In the genomic region with DNA sequence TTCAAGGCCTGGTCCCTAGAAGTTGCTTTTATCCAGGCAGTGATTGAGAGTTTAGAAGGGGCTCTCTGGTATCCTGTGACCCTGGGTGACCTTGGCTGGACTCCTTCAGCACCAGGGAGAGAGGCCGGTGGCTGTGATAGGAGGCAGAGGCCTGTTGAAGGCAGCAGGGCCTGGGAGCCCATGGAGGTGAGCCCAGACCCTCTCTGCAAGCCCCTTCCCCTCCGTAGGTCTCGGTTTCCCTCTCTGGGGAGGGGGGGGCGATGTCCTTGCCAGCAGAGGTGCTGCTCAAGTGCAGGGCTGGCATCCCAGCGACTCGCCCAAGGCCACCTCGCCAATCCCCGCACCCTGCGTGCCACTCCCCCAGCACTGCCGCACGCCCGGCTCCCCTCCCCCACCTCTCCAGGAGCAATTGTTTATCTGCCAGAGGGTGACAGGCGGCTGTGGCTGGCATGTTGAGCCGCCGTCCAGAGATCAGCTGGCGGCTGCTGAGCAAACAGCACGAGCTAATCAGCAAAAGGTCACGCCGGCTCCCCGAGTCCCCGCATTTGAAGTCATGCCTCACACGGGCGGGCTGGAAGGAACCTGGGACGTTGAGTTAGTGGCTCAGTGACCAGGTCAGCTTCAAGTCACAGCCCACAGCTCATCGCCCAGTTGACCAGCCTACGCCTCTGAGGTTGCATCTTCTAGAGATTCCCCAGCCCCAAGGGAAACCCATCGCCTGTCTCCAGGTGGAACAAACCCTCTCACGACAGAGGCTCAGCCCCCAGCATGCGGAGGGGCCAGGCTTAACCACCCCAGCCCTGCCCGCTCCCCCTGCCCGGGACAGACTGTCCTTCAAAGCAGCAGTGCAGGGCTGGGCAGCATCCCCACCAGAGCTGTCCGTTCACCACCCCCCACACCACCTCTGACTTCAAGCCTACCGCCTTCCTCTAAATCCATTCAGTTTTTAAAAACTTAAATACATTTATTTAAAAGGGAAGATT, we compare ENCODE assay signal across 1 cellular context.
TF ChIP-seq lines count a peak whose summit lies in the region.

No MANE protein-coding gene starts in this region.

TF ChIP-seq in HepG2, 621 proteins besides CTCF, POLR2A, EP300 and RAD21 (continued from another document and continues in another):
- TF ChIP-seq, protein P1, sequence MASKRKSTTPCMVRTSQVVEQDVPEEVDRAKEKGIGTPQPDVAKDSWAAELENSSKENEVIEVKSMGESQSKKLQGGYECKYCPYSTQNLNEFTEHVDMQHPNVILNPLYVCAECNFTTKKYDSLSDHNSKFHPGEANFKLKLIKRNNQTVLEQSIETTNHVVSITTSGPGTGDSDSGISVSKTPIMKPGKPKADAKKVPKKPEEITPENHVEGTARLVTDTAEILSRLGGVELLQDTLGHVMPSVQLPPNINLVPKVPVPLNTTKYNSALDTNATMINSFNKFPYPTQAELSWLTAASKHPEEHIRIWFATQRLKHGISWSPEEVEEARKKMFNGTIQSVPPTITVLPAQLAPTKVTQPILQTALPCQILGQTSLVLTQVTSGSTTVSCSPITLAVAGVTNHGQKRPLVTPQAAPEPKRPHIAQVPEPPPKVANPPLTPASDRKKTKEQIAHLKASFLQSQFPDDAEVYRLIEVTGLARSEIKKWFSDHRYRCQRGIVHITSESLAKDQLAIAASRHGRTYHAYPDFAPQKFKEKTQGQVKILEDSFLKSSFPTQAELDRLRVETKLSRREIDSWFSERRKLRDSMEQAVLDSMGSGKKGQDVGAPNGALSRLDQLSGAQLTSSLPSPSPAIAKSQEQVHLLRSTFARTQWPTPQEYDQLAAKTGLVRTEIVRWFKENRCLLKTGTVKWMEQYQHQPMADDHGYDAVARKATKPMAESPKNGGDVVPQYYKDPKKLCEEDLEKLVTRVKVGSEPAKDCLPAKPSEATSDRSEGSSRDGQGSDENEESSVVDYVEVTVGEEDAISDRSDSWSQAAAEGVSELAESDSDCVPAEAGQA (IDR thresholded peaks at IDR 0.05; ENCODE audit: low read depth) = peak; percentile 64; the same call in 1 of the 2 replicates
- TF ChIP-seq, protein P1 (CRISPR knock-in tag; IDR thresholded peaks at IDR 0.05; ENCODE audit: borderline replicate concordance) = no peak; the same call in 1 of the 2 replicates
- TF ChIP-seq HNF4A (CRISPR knock-in tag; IDR thresholded peaks at IDR 0.05) = peak; percentile 97
- TF ChIP-seq ZMYM2 (CRISPR knock-in tag; IDR thresholded peaks at IDR 0.05) = peak; percentile 86
- TF ChIP-seq YEATS2 (CRISPR knock-in tag; IDR thresholded peaks at IDR 0.05; ENCODE audit: borderline replicate concordance) = peak; percentile 58; the same call in 1 of the 2 replicates
- TF ChIP-seq TOE1 (CRISPR knock-in tag; IDR thresholded peaks at IDR 0.05) = 0 out of 2 replicates have a peak, but pooled peaks have one; percentile 13
- TF ChIP-seq THAP11 (CRISPR knock-in tag; IDR thresholded peaks at IDR 0.05) = peak; percentile 82
- peak; percentile 86 for TF ChIP-seq ZNF770 (CRISPR knock-in tag; IDR thresholded peaks at IDR 0.05)
- 0 out of 2 replicates have a peak, but pooled peaks have one; percentile 95 for TF ChIP-seq ZNF567 (CRISPR knock-in tag; IDR thresholded peaks at IDR 0.05; ENCODE audit: borderline replicate concordance)
- no peak for TF ChIP-seq SMAD9 (CRISPR knock-in tag; IDR thresholded peaks at IDR 0.05)
- TF ChIP-seq E2F1 (CRISPR knock-in tag; IDR thresholded peaks at IDR 0.05) = peak; percentile 78
- TF ChIP-seq E2F5 (CRISPR knock-in tag; conservative IDR thresholded peaks at IDR 0.05) = no peak
- TF ChIP-seq AHDC1 (CRISPR knock-in tag; IDR thresholded peaks at IDR 0.05; ENCODE audit: borderline replicate concordance) = peak; percentile 89
- peak; percentile 62 for TF ChIP-seq PHF8 (CRISPR knock-in tag; IDR thresholded peaks at IDR 0.05)
- peak; percentile 98 for TF ChIP-seq ZNF350 (CRISPR knock-in tag; IDR thresholded peaks at IDR 0.05; ENCODE audit: borderline replicate concordance, low read depth)
- peak; percentile 81 for TF ChIP-seq DBP (CRISPR knock-in tag; IDR thresholded peaks at IDR 0.05; ENCODE audit: not compliant biosample characterization)
- TF ChIP-seq ZNF589 (CRISPR knock-in tag; conservative IDR thresholded peaks at IDR 0.05) = peak; percentile 97
- TF ChIP-seq, protein P2, sequence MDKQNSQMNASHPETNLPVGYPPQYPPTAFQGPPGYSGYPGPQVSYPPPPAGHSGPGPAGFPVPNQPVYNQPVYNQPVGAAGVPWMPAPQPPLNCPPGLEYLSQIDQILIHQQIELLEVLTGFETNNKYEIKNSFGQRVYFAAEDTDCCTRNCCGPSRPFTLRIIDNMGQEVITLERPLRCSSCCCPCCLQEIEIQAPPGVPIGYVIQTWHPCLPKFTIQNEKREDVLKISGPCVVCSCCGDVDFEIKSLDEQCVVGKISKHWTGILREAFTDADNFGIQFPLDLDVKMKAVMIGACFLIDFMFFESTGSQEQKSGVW (CRISPR knock-in tag; IDR thresholded peaks at IDR 0.05; ENCODE audit: borderline replicate concordance) = no peak
- TF ChIP-seq CBX5 (CRISPR knock-in tag; IDR thresholded peaks at IDR 0.05; ENCODE audit: borderline replicate concordance) = peak; percentile 92; the same call in 1 of the 2 replicates
- peak; percentile 98 for TF ChIP-seq MEIS2 (CRISPR knock-in tag; IDR thresholded peaks at IDR 0.05)
- TF ChIP-seq ZNF788 (CRISPR knock-in tag; IDR thresholded peaks at IDR 0.05; ENCODE audit: borderline replicate concordance) = peak; percentile 99; the same call in 1 of the 2 replicates
- no peak for TF ChIP-seq ZNF432 (CRISPR knock-in tag; IDR thresholded peaks at IDR 0.05; ENCODE audit: borderline replicate concordance)
- peak; percentile 91 for TF ChIP-seq MIXL1 (CRISPR knock-in tag; IDR thresholded peaks at IDR 0.05)
- TF ChIP-seq NFYB (CRISPR knock-in tag; IDR thresholded peaks at IDR 0.05) = no peak; the same call in 1 of the 2 replicates
- peak; percentile 85 for TF ChIP-seq HNF4G (IDR thresholded peaks at IDR 0.05; ENCODE audit: borderline replicate concordance, low read depth, low read length)
- peak; percentile 97 for TF ChIP-seq HNF4G (CRISPR knock-in tag; IDR thresholded peaks at IDR 0.05; ENCODE audit: borderline replicate concordance, low read depth)
